ENCODE assay signal across 1 cellular context in genomic region chr1:8962812-8963669, GRCh38.
A peak's percentile ranks its signal among the peaks of the same experiment; 100 is the strongest.
TF ChIP-seq lines count a peak whose summit lies in the region.

No MANE protein-coding gene starts in this region.

TF ChIP-seq in HepG2, 621 proteins besides CTCF, POLR2A, EP300 and RAD21 (continued from another document and continues in another):
- no peak for TF ChIP-seq ARNT2 (CRISPR knock-in tag; IDR thresholded peaks at IDR 0.05; ENCODE audit: low read depth)
- TF ChIP-seq SOX5 (CRISPR knock-in tag; IDR thresholded peaks at IDR 0.05; ENCODE audit: borderline replicate concordance) = peak; percentile 32; the same call in 1 of the 2 replicates
- TF ChIP-seq PPARG (CRISPR knock-in tag; conservative IDR thresholded peaks at IDR 0.05) = no peak; the same call in 1 of the 2 replicates
- no peak for TF ChIP-seq ZNF652 (CRISPR knock-in tag; IDR thresholded peaks at IDR 0.05; ENCODE audit: borderline replicate concordance, low read depth)
- no peak for TF ChIP-seq SP1 (IDR thresholded peaks at IDR 0.05)
- no peak for TF ChIP-seq SP1 (CRISPR knock-in tag; IDR thresholded peaks at IDR 0.05)
- no peak for TF ChIP-seq JUN (CRISPR knock-in tag; IDR thresholded peaks at IDR 0.05)
- TF ChIP-seq TMF1 (CRISPR knock-in tag; IDR thresholded peaks at IDR 0.05; ENCODE audit: low read depth) = no peak
- TF ChIP-seq AGO1 (IDR thresholded peaks at IDR 0.05; ENCODE audit: low read depth, low read length, poor library complexity, severe bottlenecking) = no peak
- TF ChIP-seq ZNF740 (CRISPR knock-in tag; IDR thresholded peaks at IDR 0.05) = no peak
- no peak for TF ChIP-seq DNMT1 (CRISPR knock-in tag; IDR thresholded peaks at IDR 0.05)
- TF ChIP-seq KAT7 (CRISPR knock-in tag; IDR thresholded peaks at IDR 0.05; ENCODE audit: borderline replicate concordance) = no peak
- no peak for TF ChIP-seq ZNF839 (CRISPR knock-in tag; IDR thresholded peaks at IDR 0.05; ENCODE audit: borderline replicate concordance)
- no peak for TF ChIP-seq ZMAT5 (CRISPR knock-in tag; IDR thresholded peaks at IDR 0.05; ENCODE audit: borderline replicate concordance, low read depth)
- no peak for TF ChIP-seq ELF1 (CRISPR knock-in tag; IDR thresholded peaks at IDR 0.05)
- no peak for TF ChIP-seq IKZF5 (CRISPR knock-in tag; IDR thresholded peaks at IDR 0.05)
- no peak for TF ChIP-seq ZNF512 (CRISPR knock-in tag; IDR thresholded peaks at IDR 0.05)
- TF ChIP-seq TOPORS (CRISPR knock-in tag; IDR thresholded peaks at IDR 0.05) = no peak
- no peak for TF ChIP-seq HES4 (CRISPR knock-in tag; IDR thresholded peaks at IDR 0.05; ENCODE audit: borderline replicate concordance)
- no peak for TF ChIP-seq NCOR1 (IDR thresholded peaks at IDR 0.05; ENCODE audit: borderline replicate concordance, low read length)
- TF ChIP-seq ZNF678 (CRISPR knock-in tag; IDR thresholded peaks at IDR 0.05) = no peak
- TF ChIP-seq ZNF430 (CRISPR knock-in tag; IDR thresholded peaks at IDR 0.05) = no peak
- TF ChIP-seq HNRNPL (IDR thresholded peaks at IDR 0.05; ENCODE audit: low read depth, low read length) = no peak
- TF ChIP-seq, protein P1, sequence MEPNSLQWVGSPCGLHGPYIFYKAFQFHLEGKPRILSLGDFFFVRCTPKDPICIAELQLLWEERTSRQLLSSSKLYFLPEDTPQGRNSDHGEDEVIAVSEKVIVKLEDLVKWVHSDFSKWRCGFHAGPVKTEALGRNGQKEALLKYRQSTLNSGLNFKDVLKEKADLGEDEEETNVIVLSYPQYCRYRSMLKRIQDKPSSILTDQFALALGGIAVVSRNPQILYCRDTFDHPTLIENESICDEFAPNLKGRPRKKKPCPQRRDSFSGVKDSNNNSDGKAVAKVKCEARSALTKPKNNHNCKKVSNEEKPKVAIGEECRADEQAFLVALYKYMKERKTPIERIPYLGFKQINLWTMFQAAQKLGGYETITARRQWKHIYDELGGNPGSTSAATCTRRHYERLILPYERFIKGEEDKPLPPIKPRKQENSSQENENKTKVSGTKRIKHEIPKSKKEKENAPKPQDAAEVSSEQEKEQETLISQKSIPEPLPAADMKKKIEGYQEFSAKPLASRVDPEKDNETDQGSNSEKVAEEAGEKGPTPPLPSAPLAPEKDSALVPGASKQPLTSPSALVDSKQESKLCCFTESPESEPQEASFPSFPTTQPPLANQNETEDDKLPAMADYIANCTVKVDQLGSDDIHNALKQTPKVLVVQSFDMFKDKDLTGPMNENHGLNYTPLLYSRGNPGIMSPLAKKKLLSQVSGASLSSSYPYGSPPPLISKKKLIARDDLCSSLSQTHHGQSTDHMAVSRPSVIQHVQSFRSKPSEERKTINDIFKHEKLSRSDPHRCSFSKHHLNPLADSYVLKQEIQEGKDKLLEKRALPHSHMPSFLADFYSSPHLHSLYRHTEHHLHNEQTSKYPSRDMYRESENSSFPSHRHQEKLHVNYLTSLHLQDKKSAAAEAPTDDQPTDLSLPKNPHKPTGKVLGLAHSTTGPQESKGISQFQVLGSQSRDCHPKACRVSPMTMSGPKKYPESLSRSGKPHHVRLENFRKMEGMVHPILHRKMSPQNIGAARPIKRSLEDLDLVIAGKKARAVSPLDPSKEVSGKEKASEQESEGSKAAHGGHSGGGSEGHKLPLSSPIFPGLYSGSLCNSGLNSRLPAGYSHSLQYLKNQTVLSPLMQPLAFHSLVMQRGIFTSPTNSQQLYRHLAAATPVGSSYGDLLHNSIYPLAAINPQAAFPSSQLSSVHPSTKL (CRISPR knock-in tag; IDR thresholded peaks at IDR 0.05) = peak; percentile 42; the same call in 1 of the 2 replicates
- no peak for TF ChIP-seq ZFP37 (CRISPR knock-in tag; IDR thresholded peaks at IDR 0.05; ENCODE audit: borderline replicate concordance)
- no peak for TF ChIP-seq NFKB2 (CRISPR knock-in tag; IDR thresholded peaks at IDR 0.05; ENCODE audit: borderline replicate concordance)
- no peak for TF ChIP-seq ZFP36L2 (CRISPR knock-in tag; IDR thresholded peaks at IDR 0.05)
- TF ChIP-seq FOXA1 (IDR thresholded peaks at IDR 0.05) = no peak
- TF ChIP-seq FOXA1 (CRISPR knock-in tag; IDR thresholded peaks at IDR 0.05) = no peak
- TF ChIP-seq ZNF12 (CRISPR knock-in tag; IDR thresholded peaks at IDR 0.05) = no peak
- no peak for TF ChIP-seq ZNF160 (CRISPR knock-in tag; IDR thresholded peaks at IDR 0.05)
- no peak for TF ChIP-seq ZFP1 (CRISPR knock-in tag; IDR thresholded peaks at IDR 0.05)
- TF ChIP-seq CBFB (CRISPR knock-in tag; IDR thresholded peaks at IDR 0.05) = no peak
- no peak for TF ChIP-seq SRSF1 (optimal IDR thresholded peaks at IDR 0.05; ENCODE audit: low read depth, low read length)
- peak; percentile 71; the same call in 1 of the 2 replicates for TF ChIP-seq SMC3 (IDR thresholded peaks at IDR 0.05; ENCODE audit: low read length)
- TF ChIP-seq, protein P2, sequence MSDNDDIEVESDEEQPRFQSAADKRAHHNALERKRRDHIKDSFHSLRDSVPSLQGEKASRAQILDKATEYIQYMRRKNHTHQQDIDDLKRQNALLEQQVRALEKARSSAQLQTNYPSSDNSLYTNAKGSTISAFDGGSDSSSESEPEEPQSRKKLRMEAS (IDR thresholded peaks at IDR 0.05) = 0 out of 2 replicates have a peak, but pooled peaks have one; percentile 21
- 0 out of 2 replicates have a peak, but pooled peaks have one; percentile 24 for TF ChIP-seq ZNF788 (CRISPR knock-in tag; IDR thresholded peaks at IDR 0.05; ENCODE audit: borderline replicate concordance)
- 0 out of 2 replicates have a peak, but pooled peaks have one; percentile 6 for TF ChIP-seq HHEX (CRISPR knock-in tag; IDR thresholded peaks at IDR 0.05)
- no peak for TF ChIP-seq THAP7 (CRISPR knock-in tag; IDR thresholded peaks at IDR 0.05)
- TF ChIP-seq ZNF644 (CRISPR knock-in tag; IDR thresholded peaks at IDR 0.05; ENCODE audit: low read depth) = 0 out of 2 replicates have a peak, but pooled peaks have one; percentile 18
- no peak for TF ChIP-seq NCOA2 (CRISPR knock-in tag; IDR thresholded peaks at IDR 0.05)
- TF ChIP-seq ZNF546 (CRISPR knock-in tag; conservative IDR thresholded peaks at IDR 0.05) = no peak
- TF ChIP-seq, protein P3, sequence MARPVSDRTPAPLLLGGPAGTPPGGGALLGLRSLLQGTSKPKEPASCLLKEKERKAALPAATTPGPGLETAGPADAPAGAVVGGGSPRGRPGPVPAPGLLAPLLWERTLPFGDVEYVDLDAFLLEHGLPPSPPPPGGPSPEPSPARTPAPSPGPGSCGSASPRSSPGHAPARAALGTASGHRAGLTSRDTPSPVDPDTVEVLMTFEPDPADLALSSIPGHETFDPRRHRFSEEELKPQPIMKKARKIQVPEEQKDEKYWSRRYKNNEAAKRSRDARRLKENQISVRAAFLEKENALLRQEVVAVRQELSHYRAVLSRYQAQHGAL (CRISPR knock-in tag; IDR thresholded peaks at IDR 0.05; ENCODE audit: not compliant biosample characterization) = no peak
- no peak for TF ChIP-seq REXO4 (CRISPR knock-in tag; IDR thresholded peaks at IDR 0.05; ENCODE audit: borderline replicate concordance)
- TF ChIP-seq NFKBIZ (CRISPR knock-in tag; IDR thresholded peaks at IDR 0.05) = no peak
- TF ChIP-seq SNAI1 (CRISPR knock-in tag; IDR thresholded peaks at IDR 0.05; ENCODE audit: borderline replicate concordance) = no peak
- no peak for TF ChIP-seq ZSCAN9 (CRISPR knock-in tag; IDR thresholded peaks at IDR 0.05; ENCODE audit: borderline replicate concordance)
- TF ChIP-seq ETS1 (CRISPR knock-in tag; IDR thresholded peaks at IDR 0.05) = no peak
- TF ChIP-seq ZNF350 (CRISPR knock-in tag; IDR thresholded peaks at IDR 0.05; ENCODE audit: borderline replicate concordance, low read depth) = no peak
- no peak for TF ChIP-seq ATF1 (CRISPR knock-in tag; IDR thresholded peaks at IDR 0.05)
- no peak for TF ChIP-seq MXD4 (CRISPR knock-in tag; IDR thresholded peaks at IDR 0.05)
- no peak for TF ChIP-seq ZSCAN30 (CRISPR knock-in tag; IDR thresholded peaks at IDR 0.05)
- TF ChIP-seq PTBP1 (IDR thresholded peaks at IDR 0.05; ENCODE audit: low read depth, low read length, poor library complexity, severe bottlenecking) = no peak
- TF ChIP-seq ZFYVE20 (CRISPR knock-in tag; IDR thresholded peaks at IDR 0.05; ENCODE audit: borderline replicate concordance, low read depth) = no peak
- TF ChIP-seq, protein P4, sequence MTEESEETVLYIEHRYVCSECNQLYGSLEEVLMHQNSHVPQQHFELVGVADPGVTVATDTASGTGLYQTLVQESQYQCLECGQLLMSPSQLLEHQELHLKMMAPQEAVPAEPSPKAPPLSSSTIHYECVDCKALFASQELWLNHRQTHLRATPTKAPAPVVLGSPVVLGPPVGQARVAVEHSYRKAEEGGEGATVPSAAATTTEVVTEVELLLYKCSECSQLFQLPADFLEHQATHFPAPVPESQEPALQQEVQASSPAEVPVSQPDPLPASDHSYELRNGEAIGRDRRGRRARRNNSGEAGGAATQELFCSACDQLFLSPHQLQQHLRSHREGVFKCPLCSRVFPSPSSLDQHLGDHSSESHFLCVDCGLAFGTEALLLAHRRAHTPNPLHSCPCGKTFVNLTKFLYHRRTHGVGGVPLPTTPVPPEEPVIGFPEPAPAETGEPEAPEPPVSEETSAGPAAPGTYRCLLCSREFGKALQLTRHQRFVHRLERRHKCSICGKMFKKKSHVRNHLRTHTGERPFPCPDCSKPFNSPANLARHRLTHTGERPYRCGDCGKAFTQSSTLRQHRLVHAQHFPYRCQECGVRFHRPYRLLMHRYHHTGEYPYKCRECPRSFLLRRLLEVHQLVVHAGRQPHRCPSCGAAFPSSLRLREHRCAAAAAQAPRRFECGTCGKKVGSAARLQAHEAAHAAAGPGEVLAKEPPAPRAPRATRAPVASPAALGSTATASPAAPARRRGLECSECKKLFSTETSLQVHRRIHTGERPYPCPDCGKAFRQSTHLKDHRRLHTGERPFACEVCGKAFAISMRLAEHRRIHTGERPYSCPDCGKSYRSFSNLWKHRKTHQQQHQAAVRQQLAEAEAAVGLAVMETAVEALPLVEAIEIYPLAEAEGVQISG (CRISPR knock-in tag; IDR thresholded peaks at IDR 0.05) = no peak
- TF ChIP-seq, protein P5, sequence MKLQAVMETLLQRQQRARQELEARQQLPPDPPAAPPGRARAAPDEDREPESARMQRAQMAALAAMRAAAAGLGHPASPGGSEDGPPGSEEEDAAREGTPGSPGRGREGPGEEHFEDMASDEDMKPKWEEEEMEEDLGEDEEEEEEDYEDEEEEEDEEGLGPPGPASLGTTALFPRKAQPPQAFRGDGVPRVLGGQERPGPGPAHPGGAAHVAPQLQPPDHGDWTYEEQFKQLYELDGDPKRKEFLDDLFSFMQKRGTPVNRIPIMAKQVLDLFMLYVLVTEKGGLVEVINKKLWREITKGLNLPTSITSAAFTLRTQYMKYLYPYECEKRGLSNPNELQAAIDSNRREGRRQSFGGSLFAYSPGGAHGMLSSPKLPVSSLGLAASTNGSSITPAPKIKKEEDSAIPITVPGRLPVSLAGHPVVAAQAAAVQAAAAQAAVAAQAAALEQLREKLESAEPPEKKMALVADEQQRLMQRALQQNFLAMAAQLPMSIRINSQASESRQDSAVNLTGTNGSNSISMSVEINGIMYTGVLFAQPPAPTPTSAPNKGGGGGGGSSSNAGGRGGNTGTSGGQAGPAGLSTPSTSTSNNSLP (IDR thresholded peaks at IDR 0.05; ENCODE audit: low read depth, low read length) = no peak
- TF ChIP-seq CREB1 (IDR thresholded peaks at IDR 0.05) = peak; percentile 23; the same call in 1 of the 2 replicates
- no peak for TF ChIP-seq CREB1 (CRISPR knock-in tag; IDR thresholded peaks at IDR 0.05)
- no peak for TF ChIP-seq ZBTB8A (CRISPR knock-in tag; IDR thresholded peaks at IDR 0.05; ENCODE audit: borderline replicate concordance, low read depth)
- no peak for TF ChIP-seq ZNF816 (CRISPR knock-in tag; IDR thresholded peaks at IDR 0.05; ENCODE audit: borderline replicate concordance)
